ENCODE assay signal across 8 cellular contexts in the genomic region with DNA sequence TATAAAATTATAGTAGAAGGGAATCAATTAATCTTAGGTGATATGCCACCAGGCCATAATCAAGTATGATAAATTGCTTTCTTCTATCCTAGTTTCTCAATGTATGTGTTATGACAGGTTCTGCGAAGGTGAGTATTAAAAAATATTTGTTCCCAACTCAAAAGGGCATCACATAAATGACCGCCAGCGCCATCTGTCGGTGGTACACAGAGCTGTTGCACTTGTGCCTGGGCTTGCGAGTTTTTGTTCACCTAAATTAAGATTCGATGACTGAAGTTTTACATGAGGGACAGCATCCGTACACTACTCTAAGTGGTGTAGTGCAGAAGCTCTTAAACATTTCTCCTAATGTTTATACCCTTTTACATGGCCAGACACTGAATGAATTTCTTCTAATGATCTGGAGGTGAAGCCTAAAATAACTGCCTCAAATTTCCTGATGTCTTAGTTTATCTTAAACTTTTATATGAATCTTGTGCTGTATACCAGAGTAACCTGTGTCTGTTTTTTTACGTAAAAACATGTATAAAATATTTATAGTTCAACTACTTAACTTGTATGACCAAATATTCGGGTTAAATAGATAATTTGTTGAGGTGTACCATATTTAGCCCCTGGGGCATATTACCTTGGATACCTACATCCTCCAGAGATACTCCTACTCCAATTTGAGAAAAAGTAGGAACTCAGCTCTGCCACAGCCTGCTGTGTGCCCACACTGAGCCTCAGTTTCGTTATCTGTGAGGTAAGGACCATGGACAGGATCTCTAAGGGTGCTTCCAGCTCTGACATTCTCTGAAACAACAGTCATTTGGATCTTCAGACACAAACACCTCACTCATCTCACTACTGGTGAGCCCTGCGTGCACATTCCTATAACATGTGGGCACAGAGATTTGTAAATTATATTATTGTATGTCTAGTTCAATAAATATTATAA.
DNase-seq lines count a peak whose midpoint lies in the region; ATAC-seq and TF ChIP-seq lines count a peak whose summit lies in the region.

No MANE protein-coding gene starts in this region.

- H3K4me1 ChIP-seq in heart left ventricle = peaks cover 0 to 26% (median 2%) of the 10 kb centered on the region in 12 donors

- no peak overlapping the region for H3K27ac ChIP-seq in heart left ventricle

- peak; percentile 39 for DNase-seq in stimulated activated CD4-positive, alpha-beta T cell treated with anti-CD3 and anti-CD28 coated beads, Interleukin-15, amount 100 ng/mL, for 24 hours
- DNase-seq in stimulated activated CD4-positive, alpha-beta T cell treated with anti-CD3 and anti-CD28 coated beads, Interleukin-4, amount 100 ng/mL, for 4 hours = no peak
- peak; percentile 41 for DNase-seq in M059J (ENCODE audit: low read depth)
- DNase-seq in activated CD4-positive, alpha-beta T cell treated with anti-CD3 and anti-CD28 coated beads, Interleukin-2, amount 50 U/mL, for 48 hours = peak; percentile 20 to 34
- peak; percentile 45 to 72 (median 59) for DNase-seq in heart left ventricle
- peak; percentile 80 for DNase-seq in sciatic nerve (ENCODE audit: low spot score)

- WGBS in heart left ventricle, 4 donors = 44 to 51% (median 48%) methylated on average over 11 of the region's 11 CpGs

- no peak overlapping the region for H3K4me3 ChIP-seq in heart left ventricle

- H3K36me3 ChIP-seq in heart left ventricle = no peaks in the 10 kb centered on the region

- intact Hi-C loops in heart left ventricle (cut with DNase I) = loop anchor here in 8 of 10 donors (1.0 to 10.0 kb wide), 11 partner anchors 59 to 1141 kb away; no protein-coding TSS in a partner anchor
- intact Hi-C loops in sciatic nerve (cut with DNase I) = no loop called here

- no peaks in the 10 kb centered on the region for H3K9me3 ChIP-seq in heart left ventricle

- TF ChIP-seq POLR2A in heart left ventricle (IDR thresholded peaks at IDR 0.05) = no peak

- no peaks in the 10 kb centered on the region for H3K27me3 ChIP-seq in heart left ventricle

- ATAC-seq in heart left ventricle (peak in 3 of 4 donors; percentile 26 to 65 (median 55)), sciatic nerve (no peak), HG03097 (IDR thresholded peaks at IDR 0.05; ENCODE audit: low FRiP score, unreplicated experiment) (no peak), GM19023 (IDR thresholded peaks at IDR 0.05; ENCODE audit: unreplicated experiment) (no peak)

- peak; percentile 65 to 91 (median 82) for TF ChIP-seq CTCF in heart left ventricle (IDR thresholded peaks at IDR 0.05)

Comparison
In these comparisons a context has a peak if more than half of its experiments do, and no peak if none do; other contexts are left out.
1. DNase-seq: peak in stimulated activated CD4-positive, alpha-beta T cell treated with anti-CD3 and anti-CD28 coated beads, Interleukin-15, amount 100 ng/mL, for 24 hours (single experiment), M059J (single experiment), activated CD4-positive, alpha-beta T cell treated with anti-CD3 and anti-CD28 coated beads, Interleukin-2, amount 50 U/mL, for 48 hours (2 of 2), heart left ventricle (5 of 5) and sciatic nerve (single experiment); none in stimulated activated CD4-positive, alpha-beta T cell treated with anti-CD3 and anti-CD28 coated beads, Interleukin-4, amount 100 ng/mL, for 4 hours (0 of 2).
2. ATAC-seq: peak in heart left ventricle (3 of 4); none in sciatic nerve (single experiment), HG03097 (single experiment) and GM19023 (single experiment).